ENCODE assay signal across 22 cellular contexts in genomic region chr9:92661761-92662160, GRCh38. TPM values are rescaled to one million over a fixed set of nuclear protein-coding genes. Genes with fewer than 3 reads are reported as not detected.
DNase-seq lines count a peak whose midpoint lies in the region; ATAC-seq and TF ChIP-seq lines count a peak whose summit lies in the region.
"Had no signal": no experiment of that assay in that cellular context is flagged by ENCODE, and none has a peak within 500 bp of the region (broad histone marks: within the 10 kb centered on the region; RNA-seq: fewer than 3 reads in every experiment).

No MANE protein-coding gene starts in this region.

- no peak overlapping the region for H3K27ac ChIP-seq in BLaER1
- H3K27ac ChIP-seq: heart left ventricle had no signal

- ATAC-seq in T-helper 17 cell = no peak
- ATAC-seq in HG02610 (IDR thresholded peaks at IDR 0.05; ENCODE audit: unreplicated experiment) = no peak
- ATAC-seq: activated T-cell treated with anti-CD3 and anti-CD28 coated beads, Interleukin-2, amount 50 U/mL, for 72 hours; heart left ventricle; T-cell had no signal

- H3K36me3 ChIP-seq in BLaER1 = peaks cover 65% of the 10 kb centered on the region

- DNase-seq in NCI-H1092 treated with DMSO at 0.1 percent for 48 hours (lab: John Stamatoyannopoulos, UW) = peak; percentile 19
- no peak for DNase-seq in T-helper 17 cell
- DNase-seq in neural crest cell (ENCODE audit: low read depth, low spot score) = no peak
- DNase-seq in GF-D8 (lab: John Stamatoyannopoulos, UW) = no peak
- DNase-seq in ecto neural progenitor cell (ENCODE audit: low spot score) = no peak
- DNase-seq: ACHN; activated T-cell treated with anti-CD3 and anti-CD28 coated beads, Interleukin-2, amount 50 U/mL, for 72 hours; C1 segment of cervical spinal cord; Calu3; caudate nucleus; heart left ventricle; mesenchymal stem cell; NCI-H1930; NCI-H226; NCI-H774; nucleus accumbens; SIG-M5; T-cell had no signal

- H3K9me3 ChIP-seq in BLaER1 (no peaks in the 10 kb centered on the region), T-helper 17 cell (ENCODE audit: control insufficient read depth, low read length, poor library complexity, severe bottlenecking) (no peaks in the 10 kb centered on the region)
- H3K9me3 ChIP-seq: HAP-1, heart left ventricle had no signal

- no peaks in the 10 kb centered on the region for H3K27me3 ChIP-seq in BLaER1
- H3K27me3 ChIP-seq: heart left ventricle had no signal

- H3K4me2 ChIP-seq in BLaER1 = peak overlapping the region; percentile 8

- no peak for TF ChIP-seq CTCF in neural crest cell (conservative IDR thresholded peaks at IDR 0.05)

- no peak overlapping the region for H3K9ac ChIP-seq in BLaER1

- H3K36me3 Mint-ChIP-seq in T-helper 17 cell (ENCODE audit: low read depth) (no peaks in the 10 kb centered on the region), neural crest cell (ENCODE audit: low read depth) (no peaks in the 10 kb centered on the region)

- H3K4me1 Mint-ChIP-seq in T-helper 17 cell (peaks cover 26% of the 10 kb centered on the region), neural crest cell (peaks cover 50% of the 10 kb centered on the region)

- H3K4me3 ChIP-seq in BLaER1 = no peak overlapping the region
- H3K4me3 ChIP-seq: HAP-1, heart left ventricle had no signal

- H3K4me3 Mint-ChIP-seq in T-helper 17 cell = no peak overlapping the region
- peak overlapping the region; percentile 68 for H3K4me3 Mint-ChIP-seq in neural crest cell
- H3K4me3 Mint-ChIP-seq: activated naive CD4-positive, alpha-beta T cell treated with anti-CD3 and anti-CD28 coated beads, Interleukin-2, amount 50 U/mL, for 24 hours; activated T-cell treated with anti-CD3 and anti-CD28 coated beads, Interleukin-2, amount 50 U/mL, for 72 hours; T-cell had no signal

- no peaks in the 10 kb centered on the region for H3K27me3 Mint-ChIP-seq in T-helper 17 cell
- H3K27me3 Mint-ChIP-seq in neural crest cell (ENCODE audit: low read depth) = no peaks in the 10 kb centered on the region
- H3K27me3 Mint-ChIP-seq: activated naive CD4-positive, alpha-beta T cell treated with anti-CD3 and anti-CD28 coated beads, Interleukin-2, amount 50 U/mL, for 24 hours; T-cell had no signal

- peaks cover 79% of the 10 kb centered on the region for H4K20me1 ChIP-seq in BLaER1

- H3K9me3 Mint-ChIP-seq in neural crest cell = no peaks in the 10 kb centered on the region
- H3K9me3 Mint-ChIP-seq: activated naive CD4-positive, alpha-beta T cell treated with anti-CD3 and anti-CD28 coated beads, Interleukin-2, amount 50 U/mL, for 24 hours; activated T-cell treated with anti-CD3 and anti-CD28 coated beads, Interleukin-2, amount 50 U/mL, for 72 hours; T-cell had no signal

- H3K27ac Mint-ChIP-seq in T-helper 17 cell = peak overlapping the region; percentile 74
- no peak overlapping the region for H3K27ac Mint-ChIP-seq in neural crest cell (ENCODE audit: unreplicated experiment)
- H3K27ac Mint-ChIP-seq: activated naive CD4-positive, alpha-beta T cell treated with anti-CD3 and anti-CD28 coated beads, Interleukin-2, amount 50 U/mL, for 24 hours; activated T-cell treated with anti-CD3 and anti-CD28 coated beads, Interleukin-2, amount 50 U/mL, for 72 hours had no signal

- H3K4me1 ChIP-seq in BLaER1 = peaks cover 63% of the 10 kb centered on the region
- H3K4me1 ChIP-seq: HAP-1 had no signal

RNA-seq across cellular contexts. Expression of gene IPPK, which starts 8.2 kb away (rescaled TPM):
- 1 to 10 TPM; 6.3 to 7.1 TPM for total RNA-seq in T-helper 17 cell
- 13.1 and 15.0 TPM in 2 replicates for total RNA-seq in neural crest cell
